21 cellular contexts compared by ENCODE assay signal in genomic region chr10:88755753-88756152, GRCh38. TPM values are rescaled to one million over a fixed set of nuclear protein-coding genes. Genes with fewer than 3 reads are reported as not detected.
DNase-seq lines count a peak whose midpoint lies in the region; ATAC-seq lines count a peak whose summit lies in the region.
"Had no signal": no experiment of that assay in that cellular context is flagged by ENCODE, and none has a peak within 500 bp of the region (broad histone marks: within the 10 kb centered on the region; RNA-seq: fewer than 3 reads in every experiment).

No MANE protein-coding gene starts in this region.

- peaks cover 9% of the 10 kb centered on the region for H3K4me1 Mint-ChIP-seq in activated T-cell treated with anti-CD3 and anti-CD28 coated beads, Interleukin-2, amount 50 U/mL, for 4 hours (ENCODE audit: low read depth)
- H3K4me1 Mint-ChIP-seq: mesothelial cell of epicardium had no signal

- no peaks in the 10 kb centered on the region for H3K36me3 ChIP-seq in HAP-1 (replicated peaks)
- H3K36me3 ChIP-seq: gastroesophageal sphincter, upper lobe of right lung had no signal

- H3K27me3 ChIP-seq in HAP-1 (ENCODE audit: low read depth), result no peaks in the 10 kb centered on the region
- H3K27me3 ChIP-seq: gastroesophageal sphincter, upper lobe of right lung had no signal

- no peak for DNase-seq in activated T-cell treated with anti-CD3 and anti-CD28 coated beads, Interleukin-2, amount 50 U/mL, for 4 hours
- DNase-seq in activated T-cell treated with anti-CD3 and anti-CD28 coated beads for 4 hours, result no peak
- DNase-seq in stimulated activated CD4-positive, alpha-beta T cell treated with anti-CD3 and anti-CD28 coated beads, Interleukin-2, amount 100 ng/mL, for 24 hours, result peak; percentile 15 to 23
- no peak for DNase-seq in HAP-1 (ENCODE audit: low spot score in 2 of 2)
- no peak for DNase-seq in hippocampal formation (lab: John Stamatoyannopoulos, UW)
- DNase-seq in activated CD8-positive, alpha-beta memory T cell treated with anti-CD3 and anti-CD28 coated beads, Interleukin-2, amount 50 U/mL, for 48 hours, result no peak
- DNase-seq: ACHN; activated CD4-positive, CD25-positive, alpha-beta regulatory T cell treated with anti-CD3 and anti-CD28 coated beads, Interleukin-2, amount 50 U/mL, for 72 hours; activated gamma-delta T cell treated with Interleukin-2 at 50 U/mL for 16 hours; Caco-2; islet precursor cell; NCI-H1092; NCI-H446; occipital lobe; upper lobe of right lung had no signal

- peaks cover 9% of the 10 kb centered on the region for H3K4me1 ChIP-seq in HAP-1
- H3K4me1 ChIP-seq: Caco-2, gastroesophageal sphincter, upper lobe of right lung had no signal

- in situ Hi-C loops in HAP-1 (cut with MboI; ENCODE audit: low sequenced_read_pairs), result no loop called here

- H3K9me3 Mint-ChIP-seq in activated T-cell treated with anti-CD3 and anti-CD28 coated beads, Interleukin-2, amount 50 U/mL, for 4 hours, result no peaks in the 10 kb centered on the region
- H3K9me3 Mint-ChIP-seq: mesothelial cell of epicardium had no signal

- H3K4me3 ChIP-seq in HAP-1, result no peak overlapping the region
- H3K4me3 ChIP-seq: gastroesophageal sphincter, skin epidermis, upper lobe of right lung had no signal

- no peaks in the 10 kb centered on the region for H3K36me3 Mint-ChIP-seq in activated T-cell treated with anti-CD3 and anti-CD28 coated beads, Interleukin-2, amount 50 U/mL, for 4 hours (ENCODE audit: insufficient read depth)
- H3K36me3 Mint-ChIP-seq: mesothelial cell of epicardium had no signal

- H3K27me3 Mint-ChIP-seq in activated T-cell treated with anti-CD3 and anti-CD28 coated beads, Interleukin-2, amount 50 U/mL, for 4 hours (ENCODE audit: low read depth), result no peaks in the 10 kb centered on the region

- H3K9me3 ChIP-seq in HAP-1, result no peaks in the 10 kb centered on the region
- H3K9me3 ChIP-seq: Caco-2, gastroesophageal sphincter, upper lobe of right lung had no signal

- peak; percentile 96 for ATAC-seq in activated T-cell treated with anti-CD3 and anti-CD28 coated beads, Interleukin-2, amount 50 U/mL, for 4 hours
- ATAC-seq in GM19043 (IDR thresholded peaks at IDR 0.05; ENCODE audit: low read depth, unreplicated experiment) (peak; percentile 72), HG02884 (IDR thresholded peaks at IDR 0.05; ENCODE audit: unreplicated experiment) (peak; percentile 86)
- ATAC-seq: gastroesophageal sphincter, HCT116, upper lobe of right lung had no signal

- H3K4me3 Mint-ChIP-seq in activated T-cell treated with anti-CD3 and anti-CD28 coated beads, Interleukin-2, amount 50 U/mL, for 4 hours, result no peak overlapping the region
- H3K4me3 Mint-ChIP-seq: mesothelial cell of epicardium had no signal

RNA-seq across cellular contexts. Expression of gene LIPN, which starts 4.1 kb away (rescaled TPM):
- not detected for total RNA-seq in activated T-cell treated with anti-CD3 and anti-CD28 coated beads, Interleukin-2, amount 50 U/mL, for 4 hours
- total RNA-seq: Caco-2, mesothelial cell of epicardium, occipital lobe had no signal

RNA-seq across cellular contexts. Expression of gene LIPM, which starts 46.8 kb away (rescaled TPM):
- total RNA-seq in activated T-cell treated with anti-CD3 and anti-CD28 coated beads, Interleukin-2, amount 50 U/mL, for 4 hours, result not detected
- total RNA-seq: Caco-2, gastroesophageal sphincter, mesothelial cell of epicardium, occipital lobe, upper lobe of right lung had no signal

RNA-seq across cellular contexts. Expression of gene LIPK, which starts 49.7 kb away (rescaled TPM):
- not detected for total RNA-seq in activated T-cell treated with anti-CD3 and anti-CD28 coated beads, Interleukin-2, amount 50 U/mL, for 4 hours
- total RNA-seq: Caco-2, gastroesophageal sphincter, mesothelial cell of epicardium, occipital lobe, upper lobe of right lung had no signal

Comparison
In these comparisons a context has a peak if more than half of its experiments do, and no peak if none do; other contexts are left out.
1. DNase-seq: peak in stimulated activated CD4-positive, alpha-beta T cell treated with anti-CD3 and anti-CD28 coated beads, Interleukin-2, amount 100 ng/mL, for 24 hours (2 of 2); none in activated T-cell treated with anti-CD3 and anti-CD28 coated beads, Interleukin-2, amount 50 U/mL, for 4 hours (single experiment), activated T-cell treated with anti-CD3 and anti-CD28 coated beads for 4 hours (single experiment), HAP-1 (0 of 2), hippocampal formation (0 of 2) and activated CD8-positive, alpha-beta memory T cell treated with anti-CD3 and anti-CD28 coated beads, Interleukin-2, amount 50 U/mL, for 48 hours (single experiment).
2. Peak in every context shown above with its lines, with median percentiles within 50 percentile points of each other: ATAC-seq.